In the genomic region with DNA sequence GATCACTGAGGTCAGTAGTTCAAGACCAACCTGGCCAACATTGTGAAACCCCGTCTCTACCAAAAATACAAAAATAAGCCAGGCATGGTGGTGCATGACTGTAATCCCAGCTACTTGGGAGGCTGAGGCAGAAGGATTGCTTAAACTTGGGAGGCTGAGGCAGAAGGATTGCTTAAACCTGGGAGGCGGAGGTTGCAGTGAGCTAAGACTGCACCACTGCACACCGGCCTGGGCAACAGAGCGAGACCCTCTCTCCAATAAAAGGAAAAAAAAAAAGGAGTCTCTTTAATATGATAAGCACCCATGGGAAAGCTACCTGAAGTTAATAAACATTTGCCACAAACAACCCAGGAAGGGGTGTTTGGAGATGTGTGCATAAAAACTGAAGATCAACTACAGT, we compare ENCODE assay signal across 1 cellular context.
TF ChIP-seq lines count a peak whose summit lies in the region.

No MANE protein-coding gene starts in this region.

TF ChIP-seq in H1, 55 proteins besides CTCF, POLR2A, EP300 and RAD21:
- no peak for TF ChIP-seq TCF12 (IDR thresholded peaks at IDR 0.05; ENCODE audit: low read depth, low read length)
- TF ChIP-seq HDAC2 (IDR thresholded peaks at IDR 0.05; ENCODE audit: borderline replicate concordance in 1 of 2, low read depth in 2 of 2, low read length in 2 of 2): peak in 1 of 2 experiments; percentile 41; a peak in 1 of 4 replicates
- TF ChIP-seq KDM1A (IDR thresholded peaks at IDR 0.05; ENCODE audit: borderline replicate concordance, low read length): peak; percentile 70; the same call in 1 of the 2 replicates
